ENCODE assay signal across 11 cellular contexts in genomic region chr2:191319181-191319580, GRCh38.
DNase-seq lines count a peak whose midpoint lies in the region; ATAC-seq and TF ChIP-seq lines count a peak whose summit lies in the region.
"Had no signal": no experiment of that assay in that cellular context is flagged by ENCODE, and none has a peak within 500 bp of the region (broad histone marks: within the 10 kb centered on the region; RNA-seq: fewer than 3 reads in every experiment).

No MANE protein-coding gene starts in this region.

- no peak for ATAC-seq in HG03135 (IDR thresholded peaks at IDR 0.05; ENCODE audit: unreplicated experiment)
- ATAC-seq in GM21528 (IDR thresholded peaks at IDR 0.05; ENCODE audit: low FRiP score, unreplicated experiment): no peak
- ATAC-seq: effector memory CD8-positive, alpha-beta T cell had no signal

- peak overlapping the region; percentile 76 for H3K27ac Mint-ChIP-seq in nephron progenitor cell
- H3K27ac Mint-ChIP-seq: effector memory CD8-positive, alpha-beta T cell had no signal

- POLR2A ChIA-PET in RWPE1 (lab: Yijun Ruan, JAX; ENCODE audit: low non-redundant PET): no interaction called here

- H3K36me3 Mint-ChIP-seq in nephron progenitor cell (ENCODE audit: low read depth): peaks cover 16% of the 10 kb centered on the region

- TF ChIP-seq CTCF in RWPE1 (conservative IDR thresholded peaks at IDR 0.05; ENCODE audit: low read depth): no peak
- TF ChIP-seq CTCF in nephron progenitor cell (IDR thresholded peaks at IDR 0.05): no peak

- H3K27ac ChIP-seq in RWPE1: peak overlapping the region; percentile 14; the same call in 1 of the 2 replicates
- H3K27ac ChIP-seq: KMS-11 had no signal

- peaks cover 65% of the 10 kb centered on the region for H3K4me1 Mint-ChIP-seq in nephron progenitor cell

- CTCF ChIA-PET in RWPE1 (lab: Yijun Ruan, JAX): no interaction called here

- peaks cover 15% of the 10 kb centered on the region for H3K9me3 Mint-ChIP-seq in nephron progenitor cell
- H3K9me3 Mint-ChIP-seq: effector memory CD8-positive, alpha-beta T cell had no signal

- no peaks in the 10 kb centered on the region for H3K27me3 Mint-ChIP-seq in nephron progenitor cell (ENCODE audit: low read depth, poor library complexity)

- no peak overlapping the region for H3K4me3 Mint-ChIP-seq in nephron progenitor cell
- H3K4me3 Mint-ChIP-seq: effector memory CD8-positive, alpha-beta T cell had no signal

- DNase-seq in EH (ENCODE audit: low read depth): peak; percentile 79
- peak; percentile 30 for DNase-seq in RWPE1 (ENCODE audit: low spot score)
- DNase-seq in fibroblast of peridontal ligament (ENCODE audit: extremely low read depth): peak; percentile 60
- no peak for DNase-seq in nephron progenitor cell
- DNase-seq in nucleus accumbens (lab: John Stamatoyannopoulos, UW): no peak
- DNase-seq in NCI-H187 (lab: John Stamatoyannopoulos, UW): no peak
- DNase-seq: activated gamma-delta T cell; effector memory CD8-positive, alpha-beta T cell had no signal

Comparison
In these comparisons a context has a peak if more than half of its experiments do, and no peak if none do; other contexts are left out.
1. DNase-seq: peak in EH (single experiment), RWPE1 (single experiment) and fibroblast of peridontal ligament (single experiment); none in nephron progenitor cell (single experiment), nucleus accumbens (0 of 56) and NCI-H187 (0 of 2).